20 cellular contexts compared by ENCODE assay signal in genomic region chr6:119986934-119987549, GRCh38.
A peak's percentile ranks its signal among the peaks of the same experiment; 100 is the strongest.
DNase-seq lines count a peak whose midpoint lies in the region; ATAC-seq, FAIRE-seq and TF ChIP-seq lines count a peak whose summit lies in the region.
"Had no signal": no experiment of that assay in that cellular context is flagged by ENCODE, and none has a peak within 500 bp of the region (broad histone marks: within the 10 kb centered on the region; RNA-seq: fewer than 3 reads in every experiment).

No MANE protein-coding gene starts in this region.

- TF ChIP-seq CTCF in GM12878 (IDR thresholded peaks at IDR 0.05 in 2 of 3, conservative IDR thresholded peaks at IDR 0.05 in 1 of 3; ENCODE audit: control insufficient read depth in 2 of 3, extremely low read depth in 1 of 3, insufficient read depth in 1 of 3, low read depth in 3 of 3, low read length in 3 of 3) (0 out of 6 replicates have a peak, but pooled peaks of 1 of the 3 experiments have one; percentile 10), testis (IDR thresholded peaks at IDR 0.05) (no peak)

- FAIRE-seq in GM12878 (lab: Jason Lieb, UNC): no peak
- FAIRE-seq: TTC549 had no signal

- H3K9me3 ChIP-seq in GM12878 (replicated peaks; ENCODE audit: control insufficient read depth, insufficient read depth, low read length): no peaks in the 10 kb centered on the region
- no peaks in the 10 kb centered on the region for H3K9me3 ChIP-seq in testis
- H3K9me3 ChIP-seq: gastrocnemius medialis, left ventricle myocardium inferior, stomach had no signal

- SMC1A ChIA-PET in GM12878 (lab: Charles Lee; ENCODE audit: uncharacterized antibody, unreplicated experiment): interaction anchor here (1.2 kb wide), 1 partner anchor 16 kb away, joined by 3 read pairs; no protein-coding TSS in a partner anchor

- H3K36me3 ChIP-seq in GM12878 (ENCODE audit: control insufficient read depth in 2 of 2, insufficient read depth in 2 of 2, low read length in 1 of 2) (no peaks in the 10 kb centered on the region), testis (ENCODE audit: low read depth, missing control alignments) (no peaks in the 10 kb centered on the region)
- H3K36me3 ChIP-seq: gastrocnemius medialis, left ventricle myocardium inferior, stomach had no signal

- 9% methylated on average over 3 of the region's 3 CpGs for WGBS in GM12878 (ENCODE audit: insufficient coverage, insufficient replicate concordance, low lambda C conversion rate, missing lambda C conversion rate)
- WGBS in testis, 2 donors: 78 to 100% methylated on average over 2 to 3 of the region's 3 CpGs

- peak; percentile 60 for ATAC-seq in GM18868 (IDR thresholded peaks at IDR 0.05; ENCODE audit: unreplicated experiment)
- ATAC-seq in HG03095 (IDR thresholded peaks at IDR 0.05; ENCODE audit: unreplicated experiment): peak; percentile 57
- ATAC-seq in GM12878: peak; percentile 70
- ATAC-seq in HG02885 (IDR thresholded peaks at IDR 0.05; ENCODE audit: poor library complexity, unreplicated experiment): no peak
- no peak for ATAC-seq in HG03378 (IDR thresholded peaks at IDR 0.05; ENCODE audit: unreplicated experiment)
- ATAC-seq: gastrocnemius medialis had no signal

- H3K4me1 ChIP-seq in GM12878 (ENCODE audit: control insufficient read depth, insufficient read depth, low read length) (no peaks in the 10 kb centered on the region), testis (no peaks in the 10 kb centered on the region)
- H3K4me1 ChIP-seq: gastrocnemius medialis, left ventricle myocardium inferior, stomach had no signal

- POLR2A ChIA-PET in GM12878 (lab: Charles Lee): no interaction called here

- no peaks in the 10 kb centered on the region; a peak in 1 of 4 replicates for H3K27me3 ChIP-seq in GM12878 (replicated peaks in 1 of 2; ENCODE audit: control insufficient read depth in 2 of 2, insufficient read depth in 2 of 2, low read length in 1 of 2)
- H3K27me3 ChIP-seq in testis: no peaks in the 10 kb centered on the region
- H3K27me3 ChIP-seq: gastrocnemius medialis, stomach had no signal

- CTCF ChIA-PET in GM12878 (lab: Yijun Ruan, JAX): interaction anchor here (0.7 to 1.9 kb wide), 2 partner anchors 16 to 814 kb away, joined by 3 to 4 read pairs; no protein-coding TSS in a partner anchor

- peak; percentile 8 for DNase-seq in Daoy (ENCODE audit: low read depth)
- DNase-seq in GM12878 (ENCODE audit: low read depth, low spot score): no peak
- DNase-seq in NCI-H345 (lab: John Stamatoyannopoulos, UW): no peak
- DNase-seq in testis: no peak
- DNase-seq: activated CD4-positive, alpha-beta T cell treated with anti-CD3 and anti-CD28 coated beads, Interleukin-2, amount 10 ng/mL, durations not matched to agents 24 days and 14 days; activated T-cell treated with anti-CD3 and anti-CD28 coated beads for 4 hours; CD4-positive, alpha-beta T cell; gastrocnemius medialis; KG1; left ventricle myocardium inferior; NCI-H1092 treated with DMSO at 0.1 percent for 48 hours; NCI-H774; RPMI8226; stomach had no signal

- H3K79me2 ChIP-seq in GM12878 (ENCODE audit: control insufficient read depth, insufficient read depth, low read length): no peaks in the 10 kb centered on the region

- no peak overlapping the region for H3K4me2 ChIP-seq in GM12878 (ENCODE audit: control insufficient read depth, insufficient read depth)

- TF ChIP-seq POLR2A in GM12878 (IDR thresholded peaks at IDR 0.05; ENCODE audit: low read depth, low read length): no peak
- no peak for TF ChIP-seq POLR2A in testis (IDR thresholded peaks at IDR 0.05)

- no peak for TF ChIP-seq RAD21 in GM12878 (IDR thresholded peaks at IDR 0.05; ENCODE audit: insufficient read depth, low read depth, low read length)

- H4K20me1 ChIP-seq in GM12878 (ENCODE audit: control insufficient read depth, insufficient read depth): no peaks in the 10 kb centered on the region

- intact Hi-C loops in GM12878 (cut with micrococcal nuclease; ENCODE audit: unreplicated experiment): no loop called here
- intact Hi-C loops in testis (cut with DNase I; ENCODE audit: low total_unique reads): no loop called here

- no TSS peak for BruUV-seq in GM12878 (replicated peaks; lab: Mats Ljungman, UMichigan)

- H3K4me3 ChIP-seq in GM12878 (no peak overlapping the region), testis (no peak overlapping the region)
- H3K4me3 ChIP-seq: coronary artery, gastrocnemius medialis, left ventricle myocardium inferior, stomach had no signal

- in situ Hi-C loops in GM12878 (cut with MboI): no loop called here

- RAD21 ChIA-PET in GM12878 (lab: Charles Lee; ENCODE audit: unreplicated experiment): no interaction called here

- H3K9ac ChIP-seq in GM12878 (ENCODE audit: control insufficient read depth, insufficient read depth, low read length): no peak overlapping the region

- no peak overlapping the region for H2AFZ ChIP-seq in GM12878 (ENCODE audit: control insufficient read depth, low read depth, low read length)

- H3K27ac ChIP-seq in GM12878 (ENCODE audit: control insufficient read depth, insufficient read depth): no peak overlapping the region
- H3K27ac ChIP-seq in testis: no peak overlapping the region
- H3K27ac ChIP-seq: coronary artery, gastrocnemius medialis, left ventricle myocardium inferior, stomach had no signal

- TF ChIP-seq EP300 in GM12878 (IDR thresholded peaks at IDR 0.05; ENCODE audit: borderline replicate concordance in 1 of 2, control insufficient read depth in 1 of 2, low read depth in 2 of 2, low read length in 2 of 2): no peak

TF ChIP-seq in GM12878, 131 proteins besides CTCF, POLR2A, EP300 and RAD21:
- TF ChIP-seq NR2C1 (IDR thresholded peaks at IDR 0.05) (no peak), ZBTB4 (CRISPR knock-in tag; IDR thresholded peaks at IDR 0.05) (no peak), MLLT1 (IDR thresholded peaks at IDR 0.05) (no peak)

Comparison
In these comparisons a context has a peak if more than half of its experiments do, and no peak if none do; other contexts are left out.
1. ATAC-seq: peak in GM18868 (single experiment), HG03095 (single experiment) and GM12878 (single experiment); none in HG02885 (single experiment) and HG03378 (single experiment).